In genomic region chr14:22918519-22918808, GRCh38 we compare ENCODE assay signal across 6 cellular contexts. TPM values are rescaled to one million over a fixed set of nuclear protein-coding genes. Genes with fewer than 3 reads are reported as not detected.
DNase-seq lines count a peak whose midpoint lies in the region; TF ChIP-seq lines count a peak whose summit lies in the region.

No MANE protein-coding gene starts in this region.

- WGBS in prostate gland, result under 1% methylated on average over 12 of the region's 12 CpGs

- peak overlapping the region; percentile 93 to 100 (median 99) for H3K27ac ChIP-seq in dorsolateral prefrontal cortex
- peak overlapping the region; percentile 97 to 99 for H3K27ac ChIP-seq in prostate gland

- no peak for TF ChIP-seq CTCF in dorsolateral prefrontal cortex (IDR thresholded peaks at IDR 0.05 in 54 of 56, conservative IDR thresholded peaks at IDR 0.05 in 2 of 56; ENCODE audit: low read depth in 1 of 56, partially characterized antibody in 56 of 56)
- TF ChIP-seq CTCF in prostate gland (IDR thresholded peaks at IDR 0.05), result no peak

- H3K4me1 ChIP-seq in prostate gland (replicated peaks), result no peaks in the 10 kb centered on the region

- peak; percentile 72 for DNase-seq in stimulated activated naive CD4-positive, alpha-beta T cell treated with Interleukin-2 at 50 U/mL for 16 hours (lab: John Stamatoyannopoulos, UW)
- DNase-seq in stimulated activated naive CD4-positive, alpha-beta T cell (lab: John Stamatoyannopoulos, UW), result no peak
- peak in 2 of 10 donors; percentile 45 to 50 for DNase-seq in dorsolateral prefrontal cortex
- DNase-seq in prostate gland (ENCODE audit: low spot score), result no peak
- no peak for DNase-seq in SHP77 (lab: John Stamatoyannopoulos, UW)
- no peak for DNase-seq in effector CD8-positive, alpha-beta T cell (lab: John Stamatoyannopoulos, UW)

- no peak for TF ChIP-seq POLR2A in prostate gland (IDR thresholded peaks at IDR 0.05)

- H3K36me3 ChIP-seq in prostate gland, result peaks cover 0 to 5% of the 10 kb centered on the region in 2 donors

- H3K4me3 ChIP-seq in dorsolateral prefrontal cortex (peak overlapping the region; percentile 60 to 100 (median 90)), prostate gland (peak overlapping the region; percentile 61 to 73)

- H3K27me3 ChIP-seq in dorsolateral prefrontal cortex (no peaks in the 10 kb centered on the region), prostate gland (replicated peaks; ENCODE audit: insufficient read depth) (no peaks in the 10 kb centered on the region)

- intact Hi-C loops in dorsolateral prefrontal cortex (cut with DNase I), result loop anchor here in 1 of 2 donors (5.0 kb wide), 1 partner anchor 46 kb away; the partner anchor contains the start of gene LRP10
- intact Hi-C loops in prostate gland (cut with DNase I), result loop anchor here (5.0 kb wide), 1 partner anchor 46 kb away; the partner anchor contains the start of gene LRP10

- H3K9me3 ChIP-seq in prostate gland, result no peaks in the 10 kb centered on the region

RNA-seq across cellular contexts. Expression of gene RBM23, which starts 0.5 kb away (rescaled TPM):
- total RNA-seq in dorsolateral prefrontal cortex, result 10 to 100 TPM; 54.8 to 96.7 (median 72.6) TPM
- total RNA-seq in prostate gland, result 100 to 1,000 TPM; 170 to 463 TPM

RNA-seq across cellular contexts. Expression of gene PRMT5, which starts 10.7 kb away (rescaled TPM):
- total RNA-seq in dorsolateral prefrontal cortex (10 to 100 TPM; 35.6 to 70.9 (median 49.6) TPM), prostate gland (10 to 100 TPM; 65.0 to 71.0 TPM)

RNA-seq across cellular contexts. Expression of gene REM2, which starts 35.4 kb away (rescaled TPM):
- 1 to 10 TPM in 103 of 120 experiments, under 1 TPM in 17; 0.51 to 5.3 (median 1.6) TPM for total RNA-seq in dorsolateral prefrontal cortex
- 1 to 10 TPM in 1 of 2 donors, under 1 TPM in 1; 0.62 to 1.0 TPM for total RNA-seq in prostate gland

RNA-seq across cellular contexts. Expression of gene HAUS4, which starts 38.4 kb away (rescaled TPM):
- 10 to 100 TPM in 118 of 120 experiments, 1 to 10 TPM in 2; 8.9 to 28.8 (median 18.4) TPM for total RNA-seq in dorsolateral prefrontal cortex
- 10 to 100 TPM; 39.8 to 53.3 TPM for total RNA-seq in prostate gland

RNA-seq across cellular contexts. Expression of gene LRP10, which starts 46.9 kb away (rescaled TPM):
- total RNA-seq in dorsolateral prefrontal cortex (10 to 100 TPM; 15.6 to 75.0 (median 31.2) TPM), prostate gland (100 to 1,000 TPM; 124 to 150 TPM)
